In the genomic region with DNA sequence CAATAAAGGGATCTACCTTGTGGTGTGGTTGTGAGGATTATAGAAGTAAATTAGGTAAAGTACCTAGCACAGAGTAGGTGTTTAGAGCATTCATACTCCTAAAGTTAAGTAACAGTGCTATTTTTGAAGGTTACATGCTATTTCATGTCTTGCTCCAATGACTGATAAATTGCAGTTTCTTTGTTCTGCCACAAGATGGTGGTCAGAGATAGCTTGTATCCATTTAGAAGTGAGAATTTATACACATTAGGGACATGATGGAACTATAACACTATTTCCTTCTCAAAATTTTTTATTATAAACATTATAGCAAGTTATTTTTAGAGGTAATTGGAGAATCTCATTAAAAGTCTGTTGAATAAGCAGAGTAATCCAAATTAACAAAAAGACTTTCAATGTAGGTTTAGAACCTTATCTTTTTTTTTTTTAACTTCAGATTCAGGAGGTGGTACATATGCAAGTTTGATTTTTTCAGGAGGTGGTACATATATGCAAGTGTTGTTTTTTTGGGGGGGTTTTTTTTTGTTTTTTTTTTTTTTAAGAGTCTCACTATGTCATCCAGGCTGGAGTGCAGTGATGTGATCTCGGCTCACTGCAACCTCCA, we compare ENCODE assay signal across 8 cellular contexts. TPM values are rescaled to one million over a fixed set of nuclear protein-coding genes. Genes with fewer than 3 reads are reported as not detected.
A peak's percentile ranks its signal among the peaks of the same experiment; 100 is the strongest.
DNase-seq lines count a peak whose midpoint lies in the region; ATAC-seq and TF ChIP-seq lines count a peak whose summit lies in the region.

No MANE protein-coding gene starts in this region.

- CTCF ChIA-PET in CD8-positive, alpha-beta T cell (lab: Charles Lee): interaction anchor here (0.6 kb wide), 4 partner anchors 21 to 382 kb away, joined by 3 to 4 read pairs (median 3); no protein-coding TSS in a partner anchor

- no peaks in the 10 kb centered on the region for H3K27me3 ChIP-seq in CD8-positive, alpha-beta T cell (ENCODE audit: insufficient read depth, low read length)
- H3K27me3 ChIP-seq in kidney epithelial cell (ENCODE audit: control insufficient read depth, insufficient read depth, low read length): no peaks in the 10 kb centered on the region
- H3K27me3 ChIP-seq in upper lobe of right lung: no peaks in the 10 kb centered on the region

- no peak for DNase-seq in CD8-positive, alpha-beta T cell
- DNase-seq in NCI-H146 (lab: John Stamatoyannopoulos, UW) (peak; percentile 12), astrocyte of the hippocampus (ENCODE audit: low read depth, low spot score) (peak; percentile 63), kidney epithelial cell (ENCODE audit: low read depth) (peak; percentile 21), upper lobe of right lung (no peak)
- no peak for DNase-seq in activated naive CD4-positive, alpha-beta T cell (lab: John Stamatoyannopoulos, UW)

- POLR2A ChIA-PET in CD8-positive, alpha-beta T cell (lab: Charles Lee): interaction anchor here (1.5 kb wide), 1 partner anchor 11 kb away, joined by 4 read pairs; no protein-coding TSS in a partner anchor

- intact Hi-C loops in CD8-positive, alpha-beta T cell (cut with DNase I, micrococcal nuclease): loop anchor here in 1 of 2 experiments (5.0 kb wide), 1 partner anchor 367 kb away; no protein-coding TSS in a partner anchor
- intact Hi-C loops in upper lobe of right lung (cut with DNase I): no loop called here

- H3K4me1 ChIP-seq in CD8-positive, alpha-beta T cell (ENCODE audit: insufficient read depth, low read length): no peaks in the 10 kb centered on the region
- H3K4me1 ChIP-seq in upper lobe of right lung: no peaks in the 10 kb centered on the region

- no peak overlapping the region for H3K4me3 ChIP-seq in CD8-positive, alpha-beta T cell (ENCODE audit: low read depth, low read length)
- H3K4me3 ChIP-seq in kidney epithelial cell (ENCODE audit: low read depth, low read length): no peak overlapping the region
- no peak overlapping the region for H3K4me3 ChIP-seq in upper lobe of right lung

- no peak overlapping the region for H3K27ac ChIP-seq in CD8-positive, alpha-beta T cell (ENCODE audit: low read depth, low read length)
- no peak overlapping the region for H3K27ac ChIP-seq in upper lobe of right lung

- peak; percentile 67 for TF ChIP-seq CTCF in CD8-positive, alpha-beta T cell (IDR thresholded peaks at IDR 0.05)
- TF ChIP-seq CTCF in kidney epithelial cell (IDR thresholded peaks at IDR 0.05; ENCODE audit: insufficient read depth, low read length, poor library complexity, severe bottlenecking): peak; percentile 56
- peak; percentile 64 for TF ChIP-seq CTCF in upper lobe of right lung (IDR thresholded peaks at IDR 0.05)

- no peak overlapping the region for H3K4me3 Mint-ChIP-seq in CD8-positive, alpha-beta T cell

- no peaks in the 10 kb centered on the region for H3K9me3 Mint-ChIP-seq in CD8-positive, alpha-beta T cell

- no peaks in the 10 kb centered on the region for H3K27me3 Mint-ChIP-seq in CD8-positive, alpha-beta T cell (ENCODE audit: low read depth)

- no peak overlapping the region for H3K27ac Mint-ChIP-seq in CD8-positive, alpha-beta T cell

- H3K4me1 Mint-ChIP-seq in CD8-positive, alpha-beta T cell (ENCODE audit: low read depth): peaks cover 35% of the 10 kb centered on the region

- peak; percentile 71 for ATAC-seq in CD8-positive, alpha-beta T cell
- ATAC-seq in GM18519 (IDR thresholded peaks at IDR 0.05; ENCODE audit: low FRiP score, unreplicated experiment) (peak; percentile 51), upper lobe of right lung (peak; percentile 58), HG03520 (IDR thresholded peaks at IDR 0.05; ENCODE audit: unreplicated experiment) (no peak)

- no peaks in the 10 kb centered on the region for H3K9me3 ChIP-seq in CD8-positive, alpha-beta T cell (ENCODE audit: low read length)
- H3K9me3 ChIP-seq in upper lobe of right lung: no peaks in the 10 kb centered on the region

- H3K36me3 Mint-ChIP-seq in CD8-positive, alpha-beta T cell: peaks cover 63% of the 10 kb centered on the region

- peaks cover 5% of the 10 kb centered on the region for H3K36me3 ChIP-seq in CD8-positive, alpha-beta T cell (ENCODE audit: insufficient read depth, low read length)
- H3K36me3 ChIP-seq in kidney epithelial cell (ENCODE audit: control insufficient read depth, insufficient read depth, low read length): no peaks in the 10 kb centered on the region
- H3K36me3 ChIP-seq in upper lobe of right lung: peaks cover 17% of the 10 kb centered on the region

RNA-seq across cellular contexts. Expression of a gene that starts 17.1 kb away (rescaled TPM):
- total RNA-seq in CD8-positive, alpha-beta T cell: 10 to 100 TPM; 62.8 to 66.5 TPM
- 35.7 and 62.4 TPM in 2 replicates for total RNA-seq in kidney epithelial cell
- total RNA-seq in upper lobe of right lung: 67.6 TPM

RNA-seq across cellular contexts. Expression of a gene that starts 17.4 kb away (rescaled TPM):
- 10 to 100 TPM; 15.4 to 19.9 TPM for total RNA-seq in CD8-positive, alpha-beta T cell
- 17.0 and 21.6 TPM in 2 replicates for total RNA-seq in kidney epithelial cell
- total RNA-seq in upper lobe of right lung: 20.7 TPM

Comparison
In these comparisons a context has a peak if more than half of its experiments do, and no peak if none do; other contexts are left out.
1. DNase-seq: peak in NCI-H146 (single experiment), astrocyte of the hippocampus (single experiment) and kidney epithelial cell (single experiment); none in CD8-positive, alpha-beta T cell (0 of 7), upper lobe of right lung (single experiment) and activated naive CD4-positive, alpha-beta T cell (0 of 4).
2. Peak in every context shown above with its lines, with median percentiles within 50 percentile points of each other: CTCF ChIP-seq.